In genomic region chr13:28141542-28141941, GRCh38 we compare ENCODE assay signal across 1 cellular context.
TF ChIP-seq lines count a peak whose summit lies in the region.

No MANE protein-coding gene starts in this region.

TF ChIP-seq in GM12878, 131 proteins besides CTCF, POLR2A, EP300 and RAD21:
- TF ChIP-seq, protein P1, sequence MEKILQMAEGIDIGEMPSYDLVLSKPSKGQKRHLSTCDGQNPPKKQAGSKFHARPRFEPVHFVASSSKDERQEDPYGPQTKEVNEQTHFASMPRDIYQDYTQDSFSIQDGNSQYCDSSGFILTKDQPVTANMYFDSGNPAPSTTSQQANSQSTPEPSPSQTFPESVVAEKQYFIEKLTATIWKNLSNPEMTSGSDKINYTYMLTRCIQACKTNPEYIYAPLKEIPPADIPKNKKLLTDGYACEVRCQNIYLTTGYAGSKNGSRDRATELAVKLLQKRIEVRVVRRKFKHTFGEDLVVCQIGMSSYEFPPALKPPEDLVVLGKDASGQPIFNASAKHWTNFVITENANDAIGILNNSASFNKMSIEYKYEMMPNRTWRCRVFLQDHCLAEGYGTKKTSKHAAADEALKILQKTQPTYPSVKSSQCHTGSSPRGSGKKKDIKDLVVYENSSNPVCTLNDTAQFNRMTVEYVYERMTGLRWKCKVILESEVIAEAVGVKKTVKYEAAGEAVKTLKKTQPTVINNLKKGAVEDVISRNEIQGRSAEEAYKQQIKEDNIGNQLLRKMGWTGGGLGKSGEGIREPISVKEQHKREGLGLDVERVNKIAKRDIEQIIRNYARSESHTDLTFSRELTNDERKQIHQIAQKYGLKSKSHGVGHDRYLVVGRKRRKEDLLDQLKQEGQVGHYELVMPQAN (conservative IDR thresholded peaks at IDR 0.05) = 0 out of 2 replicates have a peak, but pooled peaks have one; percentile 14
- peak in 1 of 2 experiments; percentile 69; a peak in 1 of 4 replicates for TF ChIP-seq BHLHE40 (IDR thresholded peaks at IDR 0.05; ENCODE audit: borderline replicate concordance in 1 of 2, low read depth in 2 of 2, low read length in 1 of 2)
